In the genomic region with DNA sequence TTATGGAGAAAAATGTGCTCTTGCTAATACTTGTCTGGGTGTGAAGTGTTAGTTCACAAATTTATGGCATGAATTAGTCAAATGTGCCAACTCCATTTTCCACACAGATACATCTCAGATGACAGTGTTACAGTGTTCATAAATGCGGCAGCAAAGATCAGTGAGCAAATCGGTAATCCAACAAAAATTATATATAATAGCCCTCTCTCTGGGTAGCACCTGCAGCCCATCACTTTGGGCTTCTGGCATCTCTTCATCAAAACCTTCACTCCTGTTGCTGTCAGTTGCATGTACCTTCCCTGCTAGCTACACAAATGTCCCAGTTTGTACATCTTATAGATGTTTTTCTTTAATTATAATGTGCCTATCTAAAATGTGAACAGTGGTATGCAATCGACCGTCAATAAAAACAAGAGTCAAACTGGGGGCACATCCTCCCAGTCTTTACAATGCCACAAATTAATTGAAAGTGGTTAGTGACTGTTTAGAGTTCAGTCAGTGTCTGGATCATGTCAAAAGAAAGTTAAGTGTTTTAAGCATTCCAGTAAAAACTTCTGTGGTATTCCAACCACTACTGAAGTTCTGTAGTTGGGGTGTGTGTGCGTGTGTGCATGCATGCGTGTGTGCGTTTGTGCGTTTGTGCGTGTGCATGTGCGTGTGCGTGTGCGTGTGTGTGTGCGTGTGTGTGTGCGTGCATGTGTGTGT, we compare ENCODE assay signal across 16 cellular contexts.
"Had no signal": no experiment of that assay in that cellular context is flagged by ENCODE, and none has a peak within 500 bp of the region (broad histone marks: within the 10 kb centered on the region; RNA-seq: fewer than 3 reads in every experiment).

No MANE protein-coding gene starts in this region.

- H3K9me3 ChIP-seq: heart left ventricle, neutrophil, pancreas, thoracic aorta, upper lobe of left lung had no signal

- DNase-seq: activated CD4-positive, alpha-beta memory T cell treated with anti-CD3 and anti-CD28 coated beads for 36 hours; activated CD4-positive, alpha-beta T cell treated with anti-CD3 and anti-CD28 coated beads for 36 hours; activated T-cell treated with anti-CD3 and anti-CD28 coated beads for 4 hours; amniotic stem cell; effector memory CD8-positive, alpha-beta T cell; heart left ventricle; immature natural killer cell; left ventricle myocardium superior; naive thymus-derived CD8-positive, alpha-beta T cell; pancreas; stimulated activated naive B cell treated with anti-CD40 and anti-IgM and Interleukin-4, amounts not matched to agents 10 μg/mL and 1 μg/mL and 100 μg/mL, for 72 hours; T-cell had no signal

- H3K27ac ChIP-seq: heart left ventricle, neutrophil, pancreas, thoracic aorta, upper lobe of left lung had no signal

- H3K27me3 ChIP-seq: heart left ventricle, neutrophil, pancreas, upper lobe of left lung had no signal

- H3K4me3 ChIP-seq: heart left ventricle, pancreas, thoracic aorta, upper lobe of left lung had no signal

- ATAC-seq: activated CD4-positive, alpha-beta T cell treated with anti-CD3 and anti-CD28 coated beads for 36 hours; effector memory CD8-positive, alpha-beta T cell; heart left ventricle; left ventricle myocardium superior; naive thymus-derived CD8-positive, alpha-beta T cell; pancreas; sciatic nerve; stimulated activated naive B cell treated with anti-CD40 and anti-IgM and Interleukin-4, amounts not matched to agents 10 μg/mL and 1 μg/mL and 100 μg/mL, for 72 hours; T-cell had no signal

- H3K4me1 ChIP-seq: pancreas, upper lobe of left lung had no signal

- H3K36me3 ChIP-seq: heart left ventricle, neutrophil, pancreas, thoracic aorta, upper lobe of left lung had no signal
